Comparison of ENCODE assay signal across 23 cellular contexts in the genomic region with DNA sequence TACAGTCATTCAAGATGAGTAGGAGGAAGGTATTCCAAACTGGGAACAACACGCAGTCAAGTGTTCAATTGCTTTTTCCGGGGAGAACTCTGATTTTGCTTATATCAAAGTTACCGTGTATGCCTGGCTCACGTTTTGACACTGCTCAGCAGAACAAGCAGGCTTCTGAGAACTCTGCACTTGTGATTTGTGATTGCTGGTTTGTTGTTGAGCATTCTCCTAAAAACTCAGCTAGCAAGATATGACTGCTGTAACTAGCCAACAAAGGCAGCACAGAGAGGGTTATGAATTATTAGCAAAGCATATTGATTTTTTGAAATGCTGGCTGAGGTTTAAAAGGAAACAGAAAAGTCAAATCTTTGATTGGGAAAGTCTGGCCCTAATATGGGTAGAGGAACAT.
DNase-seq lines count a peak whose midpoint lies in the region; ATAC-seq, FAIRE-seq and TF ChIP-seq lines count a peak whose summit lies in the region.
"Had no signal": no experiment of that assay in that cellular context is flagged by ENCODE, and none has a peak within 500 bp of the region (broad histone marks: within the 10 kb centered on the region; RNA-seq: fewer than 3 reads in every experiment).

No MANE protein-coding gene starts in this region.

- H3K27me3 ChIP-seq in right lobe of liver (no peaks in the 10 kb centered on the region), HepG2 (ENCODE audit: control insufficient read depth in 1 of 2, insufficient read depth in 2 of 2, low read length in 2 of 2) (no peaks in the 10 kb centered on the region)
- H3K27me3 ChIP-seq: BLaER1 treated with 17β-estradiol and CSF1 and Interleukin-3, amounts not matched to agents 10 nM and 100 nM had no signal

- H3K36me3 ChIP-seq in right lobe of liver: no peaks in the 10 kb centered on the region
- no peaks in the 10 kb centered on the region for H3K36me3 ChIP-seq in HepG2 (replicated peaks in 1 of 2; ENCODE audit: control insufficient read depth in 1 of 2, insufficient read depth in 2 of 2, low read length in 2 of 2)
- H3K36me3 ChIP-seq: BLaER1 treated with 17β-estradiol and CSF1 and Interleukin-3, amounts not matched to agents 10 nM and 100 nM had no signal

- H2AFZ ChIP-seq in HepG2 (ENCODE audit: low read length): no peak overlapping the region

- POLR2A ChIA-PET in HepG2 (lab: Yijun Ruan, JAX): no interaction called here

- no peak overlapping the region for H3K4me3 ChIP-seq in right lobe of liver
- no peak overlapping the region for H3K4me3 ChIP-seq in HepG2 (replicated peaks in 1 of 3; ENCODE audit: insufficient read depth in 1 of 3, low read depth in 2 of 3, low read length in 3 of 3)
- H3K4me3 ChIP-seq: A549; BLaER1 treated with 17β-estradiol and CSF1 and Interleukin-3, amounts not matched to agents 10 nM and 100 nM; GM12878 had no signal

- no peak for TF ChIP-seq CTCF in right lobe of liver (IDR thresholded peaks at IDR 0.05)
- TF ChIP-seq CTCF in HepG2 (CRISPR knock-in tag; IDR thresholded peaks at IDR 0.05): no peak

- intact Hi-C loops in right lobe of liver (cut with DNase I) (no loop called here), HepG2 (cut with micrococcal nuclease; ENCODE audit: unreplicated experiment) (no loop called here)

- BruUV-seq in HepG2 (replicated peaks; lab: Mats Ljungman, UMichigan): no TSS peak

- DNase-seq in right lobe of liver (no peak), HepG2 (ENCODE audit: low spot score) (no peak), left lobe of liver (ENCODE audit: low spot score) (no peak), NCI-H1436 treated with DMSO at 0.1 percent for 48 hours (lab: John Stamatoyannopoulos, UW) (no peak), frontal cortex (ENCODE audit: low spot score in 2 of 2) (no peak)
- DNase-seq: AML-193; Caco-2; CD4-positive, alpha-beta T cell; CD8-positive, alpha-beta T cell; DMS 273 treated with DMSO at 0.1 percent for 48 hours; DMS153; DMS53; DMS79; DND-41; EL; GDM1 had no signal

- no peaks in the 10 kb centered on the region for H3K79me2 ChIP-seq in HepG2 (ENCODE audit: insufficient read depth, low read length)

- ATAC-seq in right lobe of liver: peak; percentile 39 to 67 (median 52)
- no peak for ATAC-seq in HepG2
- peak; percentile 63 for ATAC-seq in left lobe of liver
- ATAC-seq: A549; CD8-positive, alpha-beta T cell; GM12878 had no signal

- CTCF ChIA-PET in HepG2 (lab: Yijun Ruan, JAX; ENCODE audit: low intra/inter-chr PET ratio, low total read pairs): no interaction called here

- 35% methylated on average over 4 of the region's 4 CpGs for WGBS in right lobe of liver (ENCODE audit: insufficient coverage, low coverage, low lambda C conversion rate, missing lambda C conversion rate)
- WGBS in HepG2 (ENCODE audit: low lambda C conversion rate): 0% methylated on average over 4 of the region's 4 CpGs

- no peak overlapping the region for H3K9ac ChIP-seq in HepG2 (ENCODE audit: insufficient read depth, low read depth, low read length)
- H3K9ac ChIP-seq: BLaER1 treated with 17β-estradiol and CSF1 and Interleukin-3, amounts not matched to agents 10 nM and 100 nM had no signal

- no peaks in the 10 kb centered on the region for H4K20me1 ChIP-seq in HepG2 (ENCODE audit: insufficient read depth, low read length)
- H4K20me1 ChIP-seq: BLaER1 treated with 17β-estradiol and CSF1 and Interleukin-3, amounts not matched to agents 10 nM and 100 nM had no signal

- TF ChIP-seq EP300 in HepG2 (IDR thresholded peaks at IDR 0.05; ENCODE audit: low read depth in 2 of 2, low read length in 2 of 2) (no peak), HepG2 (CRISPR knock-in tag; IDR thresholded peaks at IDR 0.05; ENCODE audit: borderline replicate concordance) (no peak)

- in situ Hi-C loops in HepG2 (cut with HindIII; ENCODE audit: extremely low pct_ligation_motif_present, low pct_unique_long_range_greater_than_20kb): no loop called here

- H3K9me3 ChIP-seq in right lobe of liver (no peaks in the 10 kb centered on the region), HepG2 (ENCODE audit: low read length) (no peaks in the 10 kb centered on the region)
- H3K9me3 ChIP-seq: A549; BLaER1 treated with 17β-estradiol and CSF1 and Interleukin-3, amounts not matched to agents 10 nM and 100 nM; Caco-2 had no signal

- H3K27ac ChIP-seq in right lobe of liver (no peak overlapping the region), HepG2 (ENCODE audit: extremely low read length, insufficient read depth, low read length) (no peak overlapping the region)
- H3K27ac ChIP-seq: 22Rv1; A549; BLaER1 treated with 17β-estradiol and CSF1 and Interleukin-3, amounts not matched to agents 10 nM and 100 nM; C4-2B had no signal

- TF ChIP-seq POLR2A in right lobe of liver (IDR thresholded peaks at IDR 0.05) (no peak), HepG2 (IDR thresholded peaks at IDR 0.05; ENCODE audit: insufficient read depth in 1 of 2, low read depth in 2 of 2, low read length in 2 of 2) (no peak)

- no peak overlapping the region for H3K4me2 ChIP-seq in HepG2 (ENCODE audit: low read depth, low read length)
- H3K4me2 ChIP-seq: A549; BLaER1 treated with 17β-estradiol and CSF1 and Interleukin-3, amounts not matched to agents 10 nM and 100 nM had no signal

- no peak for TF ChIP-seq RAD21 in HepG2 (CRISPR knock-in tag; IDR thresholded peaks at IDR 0.05)

- no peaks in the 10 kb centered on the region for H3K4me1 ChIP-seq in right lobe of liver
- H3K4me1 ChIP-seq in HepG2 (ENCODE audit: insufficient read depth, low read length): no peaks in the 10 kb centered on the region
- H3K4me1 ChIP-seq: A549; BLaER1 treated with 17β-estradiol and CSF1 and Interleukin-3, amounts not matched to agents 10 nM and 100 nM; Caco-2 had no signal

- FAIRE-seq in HepG2 (lab: Jason Lieb, UNC) (no peak), frontal cortex (lab: Jason Lieb, UNC) (no peak)
- FAIRE-seq: A549, GM12878, GM12892, GM18507 had no signal

TF ChIP-seq in HepG2, 621 proteins besides CTCF, POLR2A, EP300 and RAD21:
- TF ChIP-seq, protein P1, sequence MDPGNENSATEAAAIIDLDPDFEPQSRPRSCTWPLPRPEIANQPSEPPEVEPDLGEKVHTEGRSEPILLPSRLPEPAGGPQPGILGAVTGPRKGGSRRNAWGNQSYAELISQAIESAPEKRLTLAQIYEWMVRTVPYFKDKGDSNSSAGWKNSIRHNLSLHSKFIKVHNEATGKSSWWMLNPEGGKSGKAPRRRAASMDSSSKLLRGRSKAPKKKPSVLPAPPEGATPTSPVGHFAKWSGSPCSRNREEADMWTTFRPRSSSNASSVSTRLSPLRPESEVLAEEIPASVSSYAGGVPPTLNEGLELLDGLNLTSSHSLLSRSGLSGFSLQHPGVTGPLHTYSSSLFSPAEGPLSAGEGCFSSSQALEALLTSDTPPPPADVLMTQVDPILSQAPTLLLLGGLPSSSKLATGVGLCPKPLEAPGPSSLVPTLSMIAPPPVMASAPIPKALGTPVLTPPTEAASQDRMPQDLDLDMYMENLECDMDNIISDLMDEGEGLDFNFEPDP (CRISPR knock-in tag; conservative IDR thresholded peaks at IDR 0.05): no peak
- TF ChIP-seq, protein P2, sequence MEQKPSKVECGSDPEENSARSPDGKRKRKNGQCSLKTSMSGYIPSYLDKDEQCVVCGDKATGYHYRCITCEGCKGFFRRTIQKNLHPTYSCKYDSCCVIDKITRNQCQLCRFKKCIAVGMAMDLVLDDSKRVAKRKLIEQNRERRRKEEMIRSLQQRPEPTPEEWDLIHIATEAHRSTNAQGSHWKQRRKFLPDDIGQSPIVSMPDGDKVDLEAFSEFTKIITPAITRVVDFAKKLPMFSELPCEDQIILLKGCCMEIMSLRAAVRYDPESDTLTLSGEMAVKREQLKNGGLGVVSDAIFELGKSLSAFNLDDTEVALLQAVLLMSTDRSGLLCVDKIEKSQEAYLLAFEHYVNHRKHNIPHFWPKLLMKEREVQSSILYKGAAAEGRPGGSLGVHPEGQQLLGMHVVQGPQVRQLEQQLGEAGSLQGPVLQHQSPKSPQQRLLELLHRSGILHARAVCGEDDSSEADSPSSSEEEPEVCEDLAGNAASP (CRISPR knock-in tag; IDR thresholded peaks at IDR 0.05; ENCODE audit: borderline replicate concordance): no peak
- no peak for TF ChIP-seq ZNF256 (CRISPR knock-in tag; conservative IDR thresholded peaks at IDR 0.05)
- no peak for TF ChIP-seq ZNF883 (CRISPR knock-in tag; IDR thresholded peaks at IDR 0.05; ENCODE audit: not compliant biosample characterization)
- TF ChIP-seq ZNF34 (CRISPR knock-in tag; IDR thresholded peaks at IDR 0.05; ENCODE audit: borderline replicate concordance): no peak
- no peak for TF ChIP-seq ZNF737 (CRISPR knock-in tag; IDR thresholded peaks at IDR 0.05; ENCODE audit: borderline replicate concordance)
- TF ChIP-seq, protein P3, sequence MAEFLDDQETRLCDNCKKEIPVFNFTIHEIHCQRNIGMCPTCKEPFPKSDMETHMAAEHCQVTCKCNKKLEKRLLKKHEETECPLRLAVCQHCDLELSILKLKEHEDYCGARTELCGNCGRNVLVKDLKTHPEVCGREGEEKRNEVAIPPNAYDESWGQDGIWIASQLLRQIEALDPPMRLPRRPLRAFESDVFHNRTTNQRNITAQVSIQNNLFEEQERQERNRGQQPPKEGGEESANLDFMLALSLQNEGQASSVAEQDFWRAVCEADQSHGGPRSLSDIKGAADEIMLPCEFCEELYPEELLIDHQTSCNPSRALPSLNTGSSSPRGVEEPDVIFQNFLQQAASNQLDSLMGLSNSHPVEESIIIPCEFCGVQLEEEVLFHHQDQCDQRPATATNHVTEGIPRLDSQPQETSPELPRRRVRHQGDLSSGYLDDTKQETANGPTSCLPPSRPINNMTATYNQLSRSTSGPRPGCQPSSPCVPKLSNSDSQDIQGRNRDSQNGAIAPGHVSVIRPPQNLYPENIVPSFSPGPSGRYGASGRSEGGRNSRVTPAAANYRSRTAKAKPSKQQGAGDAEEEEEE (CRISPR knock-in tag; IDR thresholded peaks at IDR 0.05; ENCODE audit: borderline replicate concordance): no peak
- no peak for TF ChIP-seq ZNF20 (CRISPR knock-in tag; IDR thresholded peaks at IDR 0.05)
- no peak for TF ChIP-seq ZNF660 (CRISPR knock-in tag; IDR thresholded peaks at IDR 0.05; ENCODE audit: borderline replicate concordance, low read depth)
